16 cellular contexts compared by ENCODE assay signal in genomic region chr4:25427871-25428270, GRCh38. TPM values are rescaled to one million over a fixed set of nuclear protein-coding genes. Genes with fewer than 3 reads are reported as not detected.
DNase-seq lines count a peak whose midpoint lies in the region; ATAC-seq, FAIRE-seq and TF ChIP-seq lines count a peak whose summit lies in the region.
"Had no signal": no experiment of that assay in that cellular context is flagged by ENCODE, and none has a peak within 500 bp of the region (broad histone marks: within the 10 kb centered on the region; RNA-seq: fewer than 3 reads in every experiment).

No MANE protein-coding gene starts in this region.

- H3K4me3 ChIP-seq in HepG2 (replicated peaks in 1 of 3; ENCODE audit: insufficient read depth in 1 of 3, low read depth in 2 of 3, low read length in 3 of 3) = no peak overlapping the region
- no peak overlapping the region for H3K4me3 ChIP-seq in right lobe of liver
- H3K4me3 ChIP-seq in choroid plexus epithelial cell (ENCODE audit: low read depth, low read length) = no peak overlapping the region
- H3K4me3 ChIP-seq in ascending aorta = no peak overlapping the region
- H3K4me3 ChIP-seq: BLaER1 had no signal

- H3K27ac ChIP-seq in HepG2 (ENCODE audit: extremely low read length, insufficient read depth, low read length) (no peak overlapping the region), right lobe of liver (no peak overlapping the region), ascending aorta (no peak overlapping the region)
- H3K27ac ChIP-seq: 22Rv1, BLaER1 had no signal

- H3K4me2 ChIP-seq in HepG2 (ENCODE audit: low read depth, low read length) = no peak overlapping the region
- H3K4me2 ChIP-seq: BLaER1 had no signal

- no peak for DNase-seq in HepG2 (ENCODE audit: low spot score)
- no peak for DNase-seq in right lobe of liver
- DNase-seq in choroid plexus epithelial cell (ENCODE audit: low read depth) = no peak
- DNase-seq in iPS-NIHi7 (ENCODE audit: extremely low spot score) = peak; percentile 31
- no peak for DNase-seq in ascending aorta (ENCODE audit: low spot score in 2 of 2)
- DNase-seq in AML-193 (lab: John Stamatoyannopoulos, UW) = no peak
- no peak for DNase-seq in effector CD8-positive, alpha-beta T cell (lab: John Stamatoyannopoulos, UW)
- DNase-seq: Caco-2; CD8-positive, alpha-beta memory T cell; DND-41; GDM1; KBM-7 had no signal

- H3K4me1 ChIP-seq in HepG2 (ENCODE audit: insufficient read depth, low read length) (peaks cover 11% of the 10 kb centered on the region), right lobe of liver (peaks cover 0 to 15% (median 7%) of the 10 kb centered on the region in 4 donors), ascending aorta (no peaks in the 10 kb centered on the region)
- H3K4me1 ChIP-seq: BLaER1, Caco-2 had no signal

- H3K9me3 ChIP-seq in HepG2 (ENCODE audit: low read length) = no peaks in the 10 kb centered on the region
- no peaks in the 10 kb centered on the region for H3K9me3 ChIP-seq in right lobe of liver
- no peaks in the 10 kb centered on the region for H3K9me3 ChIP-seq in ascending aorta
- H3K9me3 ChIP-seq: Caco-2 had no signal

- peak; percentile 24; the same call in 1 of the 3 replicates for ATAC-seq in HepG2
- no peak for ATAC-seq in right lobe of liver

- H3K36me3 ChIP-seq in HepG2 (replicated peaks in 1 of 2; ENCODE audit: control insufficient read depth in 1 of 2, insufficient read depth in 2 of 2, low read length in 2 of 2) = no peaks in the 10 kb centered on the region
- no peaks in the 10 kb centered on the region for H3K36me3 ChIP-seq in right lobe of liver
- H3K36me3 ChIP-seq in ascending aorta = no peaks in the 10 kb centered on the region
- H3K36me3 ChIP-seq: BLaER1 had no signal

- FAIRE-seq in HepG2 (lab: Jason Lieb, UNC) = no peak
- FAIRE-seq: H54, HTR-8/SVneo had no signal

- no peaks in the 10 kb centered on the region for H4K20me1 ChIP-seq in HepG2 (ENCODE audit: insufficient read depth, low read length)
- H4K20me1 ChIP-seq: BLaER1 had no signal

- TF ChIP-seq CTCF in HepG2 (CRISPR knock-in tag; IDR thresholded peaks at IDR 0.05) (peak; percentile 17; the same call in 1 of the 2 replicates), right lobe of liver (IDR thresholded peaks at IDR 0.05) (no peak), choroid plexus epithelial cell (conservative IDR thresholded peaks at IDR 0.05; ENCODE audit: low read depth, low read length) (peak; percentile 5), ascending aorta (IDR thresholded peaks at IDR 0.05) (no peak)

- H3K79me2 ChIP-seq in HepG2 (ENCODE audit: insufficient read depth, low read length) = no peaks in the 10 kb centered on the region

- intact Hi-C loops in HepG2 (cut with micrococcal nuclease; ENCODE audit: unreplicated experiment) = no loop called here
- intact Hi-C loops in right lobe of liver (cut with DNase I) = no loop called here
- intact Hi-C loops in ascending aorta (cut with DNase I) = no loop called here

- in situ Hi-C loops in HepG2 (cut with HindIII; ENCODE audit: extremely low pct_ligation_motif_present, low pct_unique_long_range_greater_than_20kb) = no loop called here

- no peaks in the 10 kb centered on the region for H3K27me3 ChIP-seq in HepG2 (ENCODE audit: control insufficient read depth in 1 of 2, insufficient read depth in 2 of 2, low read length in 2 of 2)
- H3K27me3 ChIP-seq in right lobe of liver = no peaks in the 10 kb centered on the region
- H3K27me3 ChIP-seq in ascending aorta = no peaks in the 10 kb centered on the region
- H3K27me3 ChIP-seq: BLaER1 had no signal

- no peak for TF ChIP-seq RAD21 in HepG2 (CRISPR knock-in tag; IDR thresholded peaks at IDR 0.05)

- no peak overlapping the region for H3K9ac ChIP-seq in HepG2 (ENCODE audit: insufficient read depth, low read depth, low read length)
- H3K9ac ChIP-seq: BLaER1 had no signal

- TF ChIP-seq POLR2A in HepG2 (IDR thresholded peaks at IDR 0.05; ENCODE audit: insufficient read depth in 1 of 2, low read depth in 2 of 2, low read length in 2 of 2) (no peak), right lobe of liver (IDR thresholded peaks at IDR 0.05) (no peak)

- TF ChIP-seq EP300 in HepG2 (IDR thresholded peaks at IDR 0.05; ENCODE audit: low read depth in 2 of 2, low read length in 2 of 2) (no peak), HepG2 (CRISPR knock-in tag; IDR thresholded peaks at IDR 0.05; ENCODE audit: borderline replicate concordance) (no peak)

- BruUV-seq in HepG2 (replicated peaks; lab: Mats Ljungman, UMichigan) = no TSS peak

- H2AFZ ChIP-seq in HepG2 (ENCODE audit: low read length) = no peak overlapping the region

- whole genome bisulfite sequencing in HepG2 (ENCODE audit: low lambda C conversion rate) = 68% methylated on average over 5 of the region's 5 CpGs
- WGBS in right lobe of liver (ENCODE audit: insufficient coverage, low coverage, low lambda C conversion rate, missing lambda C conversion rate) = 86% methylated on average over 4 of the region's 5 CpGs

- POLR2A ChIA-PET in HepG2 (lab: Yijun Ruan, JAX) = no interaction called here

- CTCF ChIA-PET in HepG2 (lab: Yijun Ruan, JAX; ENCODE audit: low intra/inter-chr PET ratio, low total read pairs) = no interaction called here

TF ChIP-seq in HepG2, 621 proteins besides CTCF, POLR2A, EP300 and RAD21 (continues in another document):
- TF ChIP-seq ZNF792 (CRISPR knock-in tag; IDR thresholded peaks at IDR 0.05) (no peak), NR1H2 (CRISPR knock-in tag; IDR thresholded peaks at IDR 0.05; ENCODE audit: borderline replicate concordance, low read depth) (no peak), ZNF839 (CRISPR knock-in tag; IDR thresholded peaks at IDR 0.05; ENCODE audit: borderline replicate concordance) (no peak), RXRB (CRISPR knock-in tag; IDR thresholded peaks at IDR 0.05; ENCODE audit: borderline replicate concordance) (no peak), ZNF331 (CRISPR knock-in tag; IDR thresholded peaks at IDR 0.05) (no peak), RARG (CRISPR knock-in tag; IDR thresholded peaks at IDR 0.05; ENCODE audit: low read depth) (no peak), ZNF512 (CRISPR knock-in tag; IDR thresholded peaks at IDR 0.05) (no peak), BRCA1 (CRISPR knock-in tag; IDR thresholded peaks at IDR 0.05) (no peak)
- TF ChIP-seq, protein P1, sequence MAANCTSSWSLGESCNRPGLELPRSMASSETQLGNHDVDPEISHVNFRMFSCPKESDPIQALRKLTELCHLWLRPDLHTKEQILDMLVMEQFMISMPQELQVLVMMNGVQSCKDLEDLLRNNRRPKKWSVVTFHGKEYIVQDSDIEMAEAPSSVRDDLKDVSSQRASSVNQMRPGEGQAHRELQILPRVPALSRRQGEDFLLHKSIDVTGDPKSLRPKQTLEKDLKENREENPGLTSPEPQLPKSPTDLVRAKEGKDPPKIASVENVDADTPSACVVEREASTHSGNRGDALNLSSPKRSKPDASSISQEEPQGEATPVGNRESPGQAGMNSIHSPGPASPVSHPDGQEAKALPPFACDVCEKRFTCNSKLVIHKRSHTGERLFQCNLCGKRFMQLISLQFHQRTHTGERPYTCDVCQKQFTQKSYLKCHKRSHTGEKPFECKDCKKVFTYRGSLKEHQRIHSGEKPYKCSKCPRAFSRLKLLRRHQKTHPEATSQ (CRISPR knock-in tag; IDR thresholded peaks at IDR 0.05; ENCODE audit: borderline replicate concordance) = no peak
- TF ChIP-seq, protein P2, sequence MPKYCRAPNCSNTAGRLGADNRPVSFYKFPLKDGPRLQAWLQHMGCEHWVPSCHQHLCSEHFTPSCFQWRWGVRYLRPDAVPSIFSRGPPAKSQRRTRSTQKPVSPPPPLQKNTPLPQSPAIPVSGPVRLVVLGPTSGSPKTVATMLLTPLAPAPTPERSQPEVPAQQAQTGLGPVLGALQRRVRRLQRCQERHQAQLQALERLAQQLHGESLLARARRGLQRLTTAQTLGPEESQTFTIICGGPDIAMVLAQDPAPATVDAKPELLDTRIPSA (CRISPR knock-in tag; IDR thresholded peaks at IDR 0.05; ENCODE audit: borderline replicate concordance) = no peak

RNA-seq across cellular contexts. Expression of gene ANAPC4, which starts 50.8 kb away (rescaled TPM):
- 29.4 and 30.2 TPM in 2 replicates for total RNA-seq in HepG2 (2016; rRNA removed; fragmentation: Illumina TruSeq; extraction: Trizol)
- 3.3 and 3.7 TPM in 2 replicates for total RNA-seq in HepG2 (2016; cell fraction: cytosol; rRNA removed; fragmentation: Illumina TruSeq; extraction: Trizol; ENCODE audit: low read depth)
- total RNA-seq in HepG2 (2016; cell fraction: insoluble cytoplasmic fraction; rRNA removed; fragmentation: Illumina TruSeq; extraction: Trizol) = 27.8 and 32.4 TPM in 2 replicates
- total RNA-seq in HepG2 (2016; cell fraction: membrane; rRNA removed; fragmentation: Illumina TruSeq; extraction: Trizol) = 4.8 and 6.7 TPM in 2 replicates
- 50.0 and 57.1 TPM in 2 replicates for total RNA-seq in HepG2 (2016; cell fraction: nucleus; rRNA removed; fragmentation: Illumina TruSeq; extraction: Trizol)
- polyA plus RNA-seq in HepG2 (2011; rRNA removed) = 10.3 and 14.5 TPM in 2 replicates
- polyA plus RNA-seq in HepG2 (2011; cell fraction: cytosol; rRNA removed) = 2.8 and 3.1 TPM in 2 replicates
- 27.8 and 35.7 TPM in 2 replicates for polyA plus RNA-seq in HepG2 (2011; cell fraction: nucleus; rRNA removed)
- 11.4 and 14.0 TPM in 2 replicates for polyA plus RNA-seq in HepG2 (2012)
- polyA plus RNA-seq in HepG2 (2016; cell fraction: cytosol; fragmentation: Illumina TruSeq; extraction: Trizol; ENCODE audit: low read depth) = 0.96 and 0.99 TPM in 2 replicates
- 18.2 and 19.3 TPM in 2 replicates for polyA plus RNA-seq in HepG2 (2016; cell fraction: insoluble cytoplasmic fraction; fragmentation: Illumina TruSeq; extraction: Trizol; ENCODE audit: low read depth)
- 1.6 and 2.5 TPM in 2 replicates for polyA plus RNA-seq in HepG2 (2016; cell fraction: membrane; fragmentation: Illumina TruSeq; extraction: Trizol; ENCODE audit: low read depth)
- polyA plus RNA-seq in HepG2 (2016; cell fraction: nucleus; fragmentation: Illumina TruSeq; extraction: Trizol; ENCODE audit: insufficient read depth, low read depth) = 66.0 and 68.6 TPM in 2 replicates
- polyA minus RNA-seq in HepG2 (2011; rRNA and poly(A)+ RNA removed; ENCODE audit: low replicate concordance) = 6.6 and 8.6 TPM in 2 replicates
- polyA minus RNA-seq in HepG2 (2011; cell fraction: cytosol; rRNA and poly(A)+ RNA removed) = 3.4 and 6.6 TPM in 2 replicates
- 50.8 and 60.5 TPM in 2 replicates for polyA minus RNA-seq in HepG2 (2011; cell fraction: nucleus; rRNA and poly(A)+ RNA removed)
- total RNA-seq in right lobe of liver = 10 to 100 TPM in 5 of 6 experiments, 1 to 10 TPM in 1; 7.2 to 13.9 (median 11.4) TPM
- 23.4 TPM for total RNA-seq in ascending aorta

Comparison
In these comparisons a context has a peak if more than half of its experiments do, and no peak if none do; other contexts are left out.
1. CTCF ChIP-seq: peak in HepG2 (single experiment) and choroid plexus epithelial cell (single experiment); none in right lobe of liver (0 of 4) and ascending aorta (0 of 3).